15 cellular contexts compared by ENCODE assay signal in genomic region chr14:22613091-22613695, GRCh38. TPM values are rescaled to one million over a fixed set of nuclear protein-coding genes. Genes with fewer than 3 reads are reported as not detected.
A peak's percentile ranks its signal among the peaks of the same experiment; 100 is the strongest.
DNase-seq lines count a peak whose midpoint lies in the region; ATAC-seq and TF ChIP-seq lines count a peak whose summit lies in the region.
"Had no signal": no experiment of that assay in that cellular context is flagged by ENCODE, and none has a peak within 500 bp of the region (broad histone marks: within the 10 kb centered on the region; RNA-seq: fewer than 3 reads in every experiment).

No MANE protein-coding gene starts in this region.

- DNase-seq in AG10803 (ENCODE audit: low read depth) (peak; percentile 36), SJCRH30 (peak; percentile 58 to 62), endothelial cell (ENCODE audit: low spot score) (no peak), progenitor cell of endocrine pancreas (ENCODE audit: low spot score, unreplicated experiment) (no peak), mucosa of descending colon (no peak)
- no peak for DNase-seq in activated CD4-positive, CD25-positive, alpha-beta regulatory T cell (lab: John Stamatoyannopoulos, UW)
- DNase-seq: activated T-cell treated with anti-CD3 and anti-CD28 coated beads, Interleukin-2, amount 50 U/mL, for 4 hours; CD4-positive, alpha-beta T cell; effector CD4-positive, alpha-beta T cell; natural killer cell; NCI-H146; stimulated activated CD4-positive, alpha-beta T cell treated with anti-CD3 and anti-CD28 coated beads, Interleukin-4, amount 100 ng/mL, for 24 hours; transverse colon had no signal

- H3K4me1 ChIP-seq in SJCRH30: peaks cover 21% of the 10 kb centered on the region
- H3K4me1 ChIP-seq in mucosa of descending colon (ENCODE audit: low read depth): no peaks in the 10 kb centered on the region

- no peak for ATAC-seq in mucosa of descending colon
- no peak for ATAC-seq in GM18502 (IDR thresholded peaks at IDR 0.05; ENCODE audit: poor library complexity, unreplicated experiment)
- no peak for ATAC-seq in GM19455 (IDR thresholded peaks at IDR 0.05; ENCODE audit: unreplicated experiment)
- ATAC-seq: activated T-cell treated with anti-CD3 and anti-CD28 coated beads, Interleukin-2, amount 50 U/mL, for 4 hours; natural killer cell had no signal

- H3K27me3 Mint-ChIP-seq in endothelial cell (ENCODE audit: unreplicated experiment): peaks cover 4% of the 10 kb centered on the region
- no peaks in the 10 kb centered on the region for H3K27me3 Mint-ChIP-seq in progenitor cell of endocrine pancreas
- H3K27me3 Mint-ChIP-seq: CD4-positive, alpha-beta T cell had no signal

- peaks cover 3% of the 10 kb centered on the region; the same call in 1 of the 2 replicates for H3K9me3 ChIP-seq in SJCRH30 (replicated peaks)
- H3K9me3 ChIP-seq in mucosa of descending colon: no peaks in the 10 kb centered on the region
- H3K9me3 ChIP-seq: transverse colon had no signal

- H3K27ac Mint-ChIP-seq in endothelial cell (ENCODE audit: unreplicated experiment) (peak overlapping the region; percentile 61), progenitor cell of endocrine pancreas (peak overlapping the region; percentile 97)
- H3K27ac Mint-ChIP-seq: CD4-positive, alpha-beta T cell had no signal

- H3K27ac ChIP-seq in SJCRH30: peak overlapping the region; percentile 90

- H3K4me3 ChIP-seq in AG10803 (ENCODE audit: low read length) (no peak overlapping the region), SJCRH30 (no peak overlapping the region), mucosa of descending colon (no peak overlapping the region)
- H3K4me3 ChIP-seq: transverse colon had no signal

- H3K9me3 Mint-ChIP-seq in endothelial cell (ENCODE audit: unreplicated experiment) (no peaks in the 10 kb centered on the region), progenitor cell of endocrine pancreas (ENCODE audit: low read depth) (no peaks in the 10 kb centered on the region)
- H3K9me3 Mint-ChIP-seq: activated T-cell treated with anti-CD3 and anti-CD28 coated beads, Interleukin-2, amount 50 U/mL, for 4 hours; CD4-positive, alpha-beta T cell; natural killer cell had no signal

- intact Hi-C loops in mucosa of descending colon (cut with DNase I, micrococcal nuclease): no loop called here

- H3K27me3 ChIP-seq in SJCRH30: no peaks in the 10 kb centered on the region
- H3K27me3 ChIP-seq: transverse colon had no signal

- TF ChIP-seq CTCF in AG10803 (conservative IDR thresholded peaks at IDR 0.05; ENCODE audit: low read length): peak; percentile 47
- no peak for TF ChIP-seq CTCF in endothelial cell (IDR thresholded peaks at IDR 0.05; ENCODE audit: unreplicated experiment)
- no peak for TF ChIP-seq CTCF in progenitor cell of endocrine pancreas (IDR thresholded peaks at IDR 0.05; ENCODE audit: unreplicated experiment)
- no peak for TF ChIP-seq CTCF in mucosa of descending colon (IDR thresholded peaks at IDR 0.05)

- H3K36me3 Mint-ChIP-seq in endothelial cell (ENCODE audit: low read depth, unreplicated experiment): peaks cover 36% of the 10 kb centered on the region
- H3K36me3 Mint-ChIP-seq in progenitor cell of endocrine pancreas (ENCODE audit: insufficient read depth): peaks cover 15% of the 10 kb centered on the region

- H3K36me3 ChIP-seq in SJCRH30 (peaks cover 18% of the 10 kb centered on the region; the same call in 1 of the 2 replicates), mucosa of descending colon (ENCODE audit: low read depth) (no peaks in the 10 kb centered on the region)

- H3K4me3 Mint-ChIP-seq in endothelial cell (ENCODE audit: unreplicated experiment) (peak overlapping the region; percentile 62), progenitor cell of endocrine pancreas (ENCODE audit: low read depth) (no peak overlapping the region)
- H3K4me3 Mint-ChIP-seq: activated T-cell treated with anti-CD3 and anti-CD28 coated beads, Interleukin-2, amount 50 U/mL, for 4 hours; CD4-positive, alpha-beta T cell; natural killer cell had no signal

- H3K4me1 Mint-ChIP-seq in endothelial cell (ENCODE audit: unreplicated experiment): peaks cover 28% of the 10 kb centered on the region
- peaks cover 14% of the 10 kb centered on the region for H3K4me1 Mint-ChIP-seq in progenitor cell of endocrine pancreas (ENCODE audit: low read depth)
- H3K4me1 Mint-ChIP-seq: natural killer cell had no signal

RNA-seq across cellular contexts. Expression of gene ABHD4, which starts 15.1 kb away (rescaled TPM):
- 6.1 and 7.2 TPM in 2 replicates for total RNA-seq in SJCRH30 (2014; rRNA removed; shearing (Covaris generic))
- total RNA-seq in endothelial cell (ENCODE audit: unreplicated experiment) (77.7 TPM), progenitor cell of endocrine pancreas (25.6 and 30.5 TPM in 2 replicates), mucosa of descending colon (10 to 100 TPM; 19.3 to 28.4 (median 26.3) TPM)

RNA-seq across cellular contexts. Expression of gene DAD1, which starts 24.2 kb away (rescaled TPM):
- total RNA-seq in SJCRH30 (2014; rRNA removed; shearing (Covaris generic)): 225 and 241 TPM in 2 replicates
- total RNA-seq in endothelial cell (ENCODE audit: unreplicated experiment) (250 TPM), progenitor cell of endocrine pancreas (149 and 150 TPM in 2 replicates), mucosa of descending colon (100 to 1,000 TPM; 124 to 148 (median 140) TPM)

RNA-seq across cellular contexts. Expression of gene OR6J1, which starts 31.0 kb away (rescaled TPM):
- total RNA-seq in SJCRH30 (2014; rRNA removed; shearing (Covaris generic)): not detected in 2 replicates
- total RNA-seq in endothelial cell (ENCODE audit: unreplicated experiment) (not detected), progenitor cell of endocrine pancreas (not detected in 2 replicates), mucosa of descending colon (not detected)
- total RNA-seq: activated T-cell treated with anti-CD3 and anti-CD28 coated beads, Interleukin-2, amount 50 U/mL, for 4 hours; CD4-positive, alpha-beta T cell; natural killer cell; transverse colon had no signal

Comparison
In these comparisons a context has a peak if more than half of its experiments do, and no peak if none do; other contexts are left out.
1. DNase-seq: peak in AG10803 (single experiment) and SJCRH30 (2 of 2); none in endothelial cell (single experiment), progenitor cell of endocrine pancreas (single experiment), mucosa of descending colon (0 of 3) and activated CD4-positive, CD25-positive, alpha-beta regulatory T cell (0 of 4).